Comparison of ENCODE assay signal across 9 cellular contexts in the genomic region with DNA sequence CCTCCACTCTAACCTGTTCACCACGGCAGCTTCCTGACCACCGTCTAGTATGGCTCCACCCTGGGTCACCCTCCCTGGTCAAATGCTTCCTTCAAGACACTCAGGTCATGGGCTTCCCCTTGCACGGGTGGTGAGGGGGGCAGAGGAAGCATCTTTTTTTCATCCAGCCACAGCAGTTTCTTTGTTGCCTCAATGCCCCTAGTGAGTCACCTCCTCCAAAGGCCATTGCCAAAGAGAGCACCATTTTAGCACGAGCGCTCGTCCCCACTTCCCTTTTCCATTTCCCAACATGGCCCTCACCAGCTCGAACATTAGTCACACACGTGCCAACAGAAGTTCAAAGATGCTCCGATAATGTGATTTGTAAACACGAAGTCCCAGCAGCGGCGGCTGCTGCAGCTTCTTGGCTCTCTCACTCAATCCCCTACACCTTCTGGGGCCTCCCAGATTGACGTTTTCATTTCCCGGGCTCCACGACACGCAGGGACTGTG.
DNase-seq lines count a peak whose midpoint lies in the region; ATAC-seq, FAIRE-seq and TF ChIP-seq lines count a peak whose summit lies in the region.
"Had no signal": no experiment of that assay in that cellular context is flagged by ENCODE, and none has a peak within 500 bp of the region (broad histone marks: within the 10 kb centered on the region; RNA-seq: fewer than 3 reads in every experiment).

No MANE protein-coding gene starts in this region.

- no peak for TF ChIP-seq RAD21 in HepG2 (CRISPR knock-in tag; IDR thresholded peaks at IDR 0.05)

- WGBS in HepG2 (ENCODE audit: low lambda C conversion rate): 18% methylated on average over 16 of the region's 16 CpGs

- no peak overlapping the region for H3K4me3 Mint-ChIP-seq in activated T-cell treated with anti-CD3 and anti-CD28 coated beads, Interleukin-2, amount 50 U/mL, for 72 hours

- peak overlapping the region; percentile 77 for H3K27ac ChIP-seq in HL-60 (replicated peaks)
- no peak overlapping the region for H3K27ac ChIP-seq in HepG2 (ENCODE audit: extremely low read length, insufficient read depth, low read length)

- no peak overlapping the region for H3K9ac ChIP-seq in HepG2 (ENCODE audit: insufficient read depth, low read depth, low read length)

- POLR2A ChIA-PET in HepG2 (lab: Yijun Ruan, JAX): no interaction called here

- H3K36me3 Mint-ChIP-seq in activated T-cell treated with anti-CD3 and anti-CD28 coated beads, Interleukin-2, amount 50 U/mL, for 72 hours (ENCODE audit: insufficient read depth in 2 of 2): peaks cover 1 to 2% of the 10 kb centered on the region in 2 donors

- DNase-seq in HL-60 (ENCODE audit: low read depth in 1 of 2, low spot score in 1 of 2): peak; percentile 89 to 90
- peak; percentile 11 for DNase-seq in activated T-cell treated with anti-CD3 and anti-CD28 coated beads, Interleukin-2, amount 50 U/mL, for 72 hours
- DNase-seq in HepG2 (ENCODE audit: low spot score): no peak
- peak; percentile 54 for DNase-seq in stimulated activated naive CD8-positive, alpha-beta T cell treated with anti-CD3 and anti-CD28 coated beads, Interleukin-15, Interleukin-2, amounts not matched to agents 100 U/mL and 50 U/mL, for 24 hours
- DNase-seq in DMS 273 (lab: John Stamatoyannopoulos, UW; ENCODE audit: unreplicated experiment): no peak
- no peak for DNase-seq in RCC 7860 (ENCODE audit: low spot score)
- DNase-seq in NCI-H1105 treated with DMSO at 0.1 percent for 48 hours (lab: John Stamatoyannopoulos, UW): no peak
- no peak for DNase-seq in T-helper 1 cell
- DNase-seq: NCI-H69 had no signal

- no TSS peak for BruUV-seq in HepG2 (replicated peaks; lab: Mats Ljungman, UMichigan)

- H3K9me3 Mint-ChIP-seq in activated T-cell treated with anti-CD3 and anti-CD28 coated beads, Interleukin-2, amount 50 U/mL, for 72 hours: peaks cover 2% of the 10 kb centered on the region in 2 donors

- intact Hi-C loops in HepG2 (cut with micrococcal nuclease; ENCODE audit: unreplicated experiment): no loop called here

- no peaks in the 10 kb centered on the region for H3K79me2 ChIP-seq in HepG2 (ENCODE audit: insufficient read depth, low read length)

- H3K4me2 ChIP-seq in HepG2 (ENCODE audit: low read depth, low read length): no peak overlapping the region

- FAIRE-seq in HepG2 (lab: Jason Lieb, UNC) (no peak), RCC 7860 (lab: Jason Lieb, UNC) (no peak)

- peaks cover 17% of the 10 kb centered on the region for H3K4me1 Mint-ChIP-seq in activated T-cell treated with anti-CD3 and anti-CD28 coated beads, Interleukin-2, amount 50 U/mL, for 72 hours (ENCODE audit: low read depth)

- no peak overlapping the region for H2AFZ ChIP-seq in HepG2 (ENCODE audit: low read length)

- no peaks in the 10 kb centered on the region for H3K27me3 Mint-ChIP-seq in activated T-cell treated with anti-CD3 and anti-CD28 coated beads, Interleukin-2, amount 50 U/mL, for 72 hours (ENCODE audit: low read depth)

- no peak for TF ChIP-seq EP300 in HepG2 (IDR thresholded peaks at IDR 0.05; ENCODE audit: low read depth in 2 of 2, low read length in 2 of 2)
- TF ChIP-seq EP300 in HepG2 (CRISPR knock-in tag; IDR thresholded peaks at IDR 0.05; ENCODE audit: borderline replicate concordance): no peak

- H3K4me3 ChIP-seq in HL-60 (replicated peaks; ENCODE audit: insufficient read depth, low read length): no peak overlapping the region
- no peak overlapping the region for H3K4me3 ChIP-seq in HepG2 (replicated peaks in 1 of 3; ENCODE audit: insufficient read depth in 1 of 3, low read depth in 2 of 3, low read length in 3 of 3)

- CTCF ChIA-PET in HepG2 (lab: Yijun Ruan, JAX; ENCODE audit: low intra/inter-chr PET ratio, low total read pairs): no interaction called here

- H3K36me3 ChIP-seq in HepG2 (replicated peaks in 1 of 2; ENCODE audit: control insufficient read depth in 1 of 2, insufficient read depth in 2 of 2, low read length in 2 of 2): no peaks in the 10 kb centered on the region

- no peak overlapping the region for H3K27ac Mint-ChIP-seq in activated T-cell treated with anti-CD3 and anti-CD28 coated beads, Interleukin-2, amount 50 U/mL, for 72 hours

- no peaks in the 10 kb centered on the region for H3K27me3 ChIP-seq in HL-60 (ENCODE audit: insufficient read depth, poor library complexity, severe bottlenecking)
- H3K27me3 ChIP-seq in HepG2 (ENCODE audit: control insufficient read depth in 1 of 2, insufficient read depth in 2 of 2, low read length in 2 of 2): peaks cover 3 to 41% of the 10 kb centered on the region in 2 experiments; a peak in 4 of 5 replicates

- H4K20me1 ChIP-seq in HepG2 (ENCODE audit: insufficient read depth, low read length): no peaks in the 10 kb centered on the region

- peak; percentile 60 to 68 for ATAC-seq in activated T-cell treated with anti-CD3 and anti-CD28 coated beads, Interleukin-2, amount 50 U/mL, for 72 hours (replicated peaks in 1 of 2)
- ATAC-seq in HepG2: no peak
- ATAC-seq in stimulated activated naive CD8-positive, alpha-beta T cell treated with anti-CD3 and anti-CD28 coated beads, Interleukin-15, Interleukin-2, amounts not matched to agents 100 U/mL and 50 U/mL, for 24 hours: peak; percentile 86

- TF ChIP-seq CTCF in HL-60 (IDR thresholded peaks at IDR 0.05; ENCODE audit: insufficient read depth, low read length) (no peak), HepG2 (CRISPR knock-in tag; IDR thresholded peaks at IDR 0.05) (no peak)

- no peak for TF ChIP-seq POLR2A in HepG2 (IDR thresholded peaks at IDR 0.05; ENCODE audit: insufficient read depth in 1 of 2, low read depth in 2 of 2, low read length in 2 of 2)

- in situ Hi-C loops in HepG2 (cut with HindIII; ENCODE audit: extremely low pct_ligation_motif_present, low pct_unique_long_range_greater_than_20kb): no loop called here

- no peaks in the 10 kb centered on the region for H3K4me1 ChIP-seq in HepG2 (ENCODE audit: insufficient read depth, low read length)

- H3K9me3 ChIP-seq in HepG2 (ENCODE audit: low read length): 0 out of 2 replicates have a peak, but pooled peaks cover 8% of the 10 kb centered on the region

TF ChIP-seq in HepG2, 621 proteins besides CTCF, POLR2A, EP300 and RAD21:
- TF ChIP-seq ZSCAN12 (CRISPR knock-in tag; IDR thresholded peaks at IDR 0.05): no peak
- TF ChIP-seq BHLHE40 (IDR thresholded peaks at IDR 0.05; ENCODE audit: low read length): peak; percentile 56
- no peak for TF ChIP-seq ELF3 (CRISPR knock-in tag; IDR thresholded peaks at IDR 0.05)
- TF ChIP-seq ZNF674 (CRISPR knock-in tag; IDR thresholded peaks at IDR 0.05; ENCODE audit: low read depth): no peak

Comparison
In these comparisons a context has a peak if more than half of its experiments do, and no peak if none do; other contexts are left out.
1. DNase-seq: peak in HL-60 (2 of 2), activated T-cell treated with anti-CD3 and anti-CD28 coated beads, Interleukin-2, amount 50 U/mL, for 72 hours (2 of 2) and stimulated activated naive CD8-positive, alpha-beta T cell treated with anti-CD3 and anti-CD28 coated beads, Interleukin-15, Interleukin-2, amounts not matched to agents 100 U/mL and 50 U/mL, for 24 hours (single experiment); none in HepG2 (single experiment), DMS 273 (single experiment), RCC 7860 (single experiment), NCI-H1105 treated with DMSO at 0.1 percent for 48 hours (single experiment) and T-helper 1 cell (0 of 5).